In the genomic region with DNA sequence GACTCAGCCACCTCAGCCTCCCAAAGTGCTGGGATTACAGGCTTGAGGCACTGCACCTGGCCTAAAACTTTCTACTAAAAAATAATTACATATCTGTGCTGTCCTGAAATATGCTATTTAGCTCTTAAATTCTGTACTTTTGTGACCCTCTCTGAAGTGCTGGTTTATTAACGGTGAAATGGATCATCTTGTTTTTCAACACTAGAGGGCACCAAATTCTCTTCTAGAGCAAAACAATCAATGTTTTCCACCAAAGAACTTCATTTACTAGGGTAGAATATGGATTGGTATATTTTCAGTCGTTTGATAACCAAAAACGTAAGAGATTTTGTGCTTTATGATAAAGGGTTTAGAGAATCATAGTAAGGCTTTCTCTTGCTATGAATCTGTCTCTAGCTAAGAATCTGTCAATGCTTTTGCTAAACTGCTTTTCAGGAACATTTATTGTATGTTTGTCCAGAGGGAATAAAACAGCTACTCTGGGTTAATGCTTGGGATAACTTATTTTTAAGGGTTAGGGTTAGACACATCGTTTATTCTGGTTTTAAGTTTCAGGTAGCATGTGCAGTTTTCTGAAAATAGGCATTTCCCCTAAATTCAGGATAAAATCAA, we compare ENCODE assay signal across 8 cellular contexts.
A peak's percentile ranks its signal among the peaks of the same experiment; 100 is the strongest.
DNase-seq lines count a peak whose midpoint lies in the region; ATAC-seq and TF ChIP-seq lines count a peak whose summit lies in the region.

No MANE protein-coding gene starts in this region.

- peak; percentile 80 for ATAC-seq in GM18907 (IDR thresholded peaks at IDR 0.05; ENCODE audit: unreplicated experiment)

- no peak overlapping the region for H3K27ac ChIP-seq in C4-2B

- peak; percentile 80 for TF ChIP-seq CTCF in C4-2B (conservative IDR thresholded peaks at IDR 0.05)

- intact Hi-C loops in posterior cingulate gyrus (cut with DNase I) = loop anchor here (1.0 kb wide), 1 partner anchor 383 kb away; no protein-coding TSS in a partner anchor

- no peak overlapping the region for H3K4me3 ChIP-seq in skeletal muscle cell (ENCODE audit: low read depth, low read length)

- DNase-seq in HPDE6-E6E7 (ENCODE audit: extremely low spot score) (peak; percentile 29), RPMI8226 (peak; percentile 51), fibroblast of the conjunctiva (ENCODE audit: low read depth) (peak; percentile 6), skeletal muscle cell (ENCODE audit: low read depth) (peak; percentile 4), posterior cingulate gyrus (no peak)
- no peak for DNase-seq in stimulated activated CD4-positive, alpha-beta T cell treated with anti-CD3 and anti-CD28 coated beads, Interleukin-12 subunit alpha, Interleukin-12 subunit beta, amount 100 ng/mL, for 4 hours

Comparison
In these comparisons a context has a peak if more than half of its experiments do, and no peak if none do; other contexts are left out.
1. DNase-seq: peak in HPDE6-E6E7 (single experiment), RPMI8226 (single experiment), fibroblast of the conjunctiva (single experiment) and skeletal muscle cell (single experiment); none in posterior cingulate gyrus (0 of 10) and stimulated activated CD4-positive, alpha-beta T cell treated with anti-CD3 and anti-CD28 coated beads, Interleukin-12 subunit alpha, Interleukin-12 subunit beta, amount 100 ng/mL, for 4 hours (single experiment).